In the genomic region with DNA sequence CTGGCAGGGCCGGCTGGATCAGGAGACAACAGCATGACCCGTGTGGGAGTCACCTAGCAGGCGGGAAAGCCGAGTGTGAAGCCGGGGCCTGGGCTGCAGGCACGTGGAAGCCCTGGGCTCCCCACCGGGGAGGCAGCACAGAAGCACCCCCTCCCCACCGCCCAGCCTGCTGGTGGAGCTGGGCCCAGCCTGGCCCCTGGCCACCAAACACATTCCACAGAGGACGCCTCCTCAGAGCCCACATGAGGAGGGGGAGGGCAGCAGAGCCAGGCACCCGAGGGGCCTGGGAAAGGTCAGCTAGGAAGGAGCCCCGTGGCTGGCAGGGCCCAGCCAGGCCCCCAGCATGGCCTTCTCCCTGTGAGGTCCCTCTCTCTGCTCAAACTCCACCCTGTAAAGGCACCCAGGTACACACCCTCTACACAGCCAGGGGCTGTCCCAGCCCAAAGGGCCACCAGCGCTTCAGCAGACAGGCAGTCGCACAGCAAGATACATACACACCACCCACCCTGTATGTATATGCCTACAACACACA, we compare ENCODE assay signal across 15 cellular contexts. TPM values are rescaled to one million over a fixed set of nuclear protein-coding genes. Genes with fewer than 3 reads are reported as not detected.
DNase-seq lines count a peak whose midpoint lies in the region; ATAC-seq and TF ChIP-seq lines count a peak whose summit lies in the region.
"Had no signal": no experiment of that assay in that cellular context is flagged by ENCODE, and none has a peak within 500 bp of the region (broad histone marks: within the 10 kb centered on the region; RNA-seq: fewer than 3 reads in every experiment).

No MANE protein-coding gene starts in this region.

- DNase-seq in C1 segment of cervical spinal cord (lab: John Stamatoyannopoulos, UW) = peak in 11 of 14 donors; percentile 4 to 70 (median 45)
- no peak for DNase-seq in mammary epithelial cell
- no peak for DNase-seq in prostate gland (ENCODE audit: low spot score)
- DNase-seq in HT-29 (ENCODE audit: low spot score) = no peak
- no peak for DNase-seq in GM19238 (ENCODE audit: insufficient read length, low spot score)
- DNase-seq in NCI-H69 (lab: John Stamatoyannopoulos, UW) = no peak
- DNase-seq: activated CD4-positive, alpha-beta T cell treated with anti-CD3 and anti-CD28 coated beads, Interleukin-2, amount 10 ng/mL, durations not matched to agents 7 days and 5 days; GM23248; NCI-H526 treated with DMSO at 0.1 percent for 48 hours; spleen; stimulated activated CD8-positive, alpha-beta memory T cell treated with anti-CD3 and anti-CD28 coated beads, Interleukin-4, amount 100 ng/mL, for 48 hours had no signal

- dilution Hi-C loops in mammary epithelial cell (cut with HindIII; ENCODE audit: low sequenced_read_pairs) = no loop called here

- CTCF ChIA-PET in mammary epithelial cell (lab: Charles Lee; ENCODE audit: low non-redundant PET) = no interaction called here

- TF ChIP-seq CTCF in mammary epithelial cell (conservative IDR thresholded peaks at IDR 0.05 in 1 of 2, IDR thresholded peaks at IDR 0.05 in 1 of 2; ENCODE audit: extremely low read depth in 1 of 2, insufficient read depth in 1 of 2, low read depth in 1 of 2, low read length in 2 of 2) (no peak), prostate gland (IDR thresholded peaks at IDR 0.05) (no peak)

- peaks cover 66% of the 10 kb centered on the region for H3K4me1 ChIP-seq in mammary epithelial cell (ENCODE audit: insufficient read depth, low read length)
- H3K4me1 ChIP-seq in iPS-20b (ENCODE audit: insufficient read depth, low read length) = peaks cover 10% of the 10 kb centered on the region; the same call in 1 of the 2 replicates
- H3K4me1 ChIP-seq in prostate gland (replicated peaks) = peaks cover 31% of the 10 kb centered on the region

- no peak for ATAC-seq in HG03280 (IDR thresholded peaks at IDR 0.05; ENCODE audit: unreplicated experiment)

- no peak for TF ChIP-seq POLR2A in prostate gland (IDR thresholded peaks at IDR 0.05)

- H2AFZ ChIP-seq in mammary epithelial cell (ENCODE audit: low read depth, low read length) = no peak overlapping the region
- H2AFZ ChIP-seq: GM23248 had no signal

- peaks cover 2% of the 10 kb centered on the region for H4K20me1 ChIP-seq in mammary epithelial cell (ENCODE audit: insufficient read depth, low read length)

- H3K27ac ChIP-seq in mammary epithelial cell (ENCODE audit: insufficient read depth, low read depth, low read length) (peak overlapping the region; percentile 41), iPS-20b (ENCODE audit: low read length) (no peak overlapping the region), prostate gland (peak overlapping the region; percentile 69 to 96)
- H3K27ac ChIP-seq: GM23248 had no signal

- H3K36me3 ChIP-seq in mammary epithelial cell (ENCODE audit: insufficient read depth, low read length) (no peaks in the 10 kb centered on the region), iPS-20b (ENCODE audit: insufficient read depth, low read depth, low read length) (peaks cover 54% of the 10 kb centered on the region), prostate gland (no peaks in the 10 kb centered on the region)

- H3K9me3 ChIP-seq in mammary epithelial cell (replicated peaks; ENCODE audit: insufficient read depth, low read length) (no peaks in the 10 kb centered on the region), iPS-20b (ENCODE audit: insufficient read depth, low read depth, low read length) (no peaks in the 10 kb centered on the region), prostate gland (no peaks in the 10 kb centered on the region)
- H3K9me3 ChIP-seq: spleen had no signal

- BruUV-seq in mammary epithelial cell (replicated peaks; lab: Mats Ljungman, UMichigan) = no TSS peak

- H3K4me2 ChIP-seq in mammary epithelial cell (ENCODE audit: insufficient read depth, low read depth, low read length) = peak overlapping the region; percentile 86

- H3K9ac ChIP-seq in mammary epithelial cell (ENCODE audit: insufficient read depth, low read length) = no peak overlapping the region
- peak overlapping the region; percentile 30; the same call in 1 of the 2 replicates for H3K9ac ChIP-seq in iPS-20b (ENCODE audit: low read depth, low read length)
- H3K9ac ChIP-seq: GM23248 had no signal

- peak overlapping the region in 1 of 3 experiments; percentile 67 for H3K4me3 ChIP-seq in mammary epithelial cell (replicated peaks in 1 of 3; ENCODE audit: insufficient read depth in 1 of 3, low read depth in 2 of 3, low read length in 3 of 3)
- no peak overlapping the region for H3K4me3 ChIP-seq in iPS-20b (ENCODE audit: low read length)
- no peak overlapping the region for H3K4me3 ChIP-seq in prostate gland
- H3K4me3 ChIP-seq: GM23248 had no signal

- WGBS in mammary epithelial cell (ENCODE audit: low coverage, missing lambda C conversion rate) = 29% methylated on average over 9 of the region's 13 CpGs
- WGBS in prostate gland = 25% methylated on average over 12 of the region's 13 CpGs

- intact Hi-C loops in mammary epithelial cell (cut with micrococcal nuclease) = no loop called here
- intact Hi-C loops in prostate gland (cut with DNase I) = no loop called here

- H3K27me3 ChIP-seq in mammary epithelial cell (ENCODE audit: insufficient read depth, low read length) = no peaks in the 10 kb centered on the region
- no peaks in the 10 kb centered on the region for H3K27me3 ChIP-seq in iPS-20b (ENCODE audit: insufficient read depth, low read length)
- no peaks in the 10 kb centered on the region for H3K27me3 ChIP-seq in prostate gland (replicated peaks; ENCODE audit: insufficient read depth)

- in situ Hi-C loops in mammary epithelial cell (cut with MboI; ENCODE audit: low sequenced_read_pairs in 2 of 2) = no loop called here

- H3K79me2 ChIP-seq in mammary epithelial cell (ENCODE audit: insufficient read depth, low read length) = peaks cover 96% of the 10 kb centered on the region

RNA-seq across cellular contexts. Expression of gene PLXNB1, which starts 4.5 kb away (rescaled TPM):
- total RNA-seq in mammary epithelial cell (100 to 1,000 TPM; 163 to 195 TPM), prostate gland (100 to 1,000 TPM; 115 to 182 TPM)
- polyA plus RNA-seq in mammary epithelial cell = 100 TPM
- polyA minus RNA-seq in mammary epithelial cell = 205 TPM
- 194 and 209 TPM in 2 replicates for total RNA-seq in HT-29 (2014; rRNA removed; shearing (Covaris generic))

RNA-seq across cellular contexts. Expression of gene CCDC51, which starts 14.6 kb away (rescaled TPM):
- total RNA-seq in mammary epithelial cell = 10 to 100 TPM; 25.6 to 27.3 TPM
- polyA plus RNA-seq in mammary epithelial cell = 46.3 TPM
- 13.6 TPM for polyA minus RNA-seq in mammary epithelial cell
- 10 to 100 TPM; 12.7 to 14.8 TPM for total RNA-seq in prostate gland
- total RNA-seq in HT-29 (2014; rRNA removed; shearing (Covaris generic)) = 19.1 and 24.3 TPM in 2 replicates

RNA-seq across cellular contexts. Expression of gene TMA7, which starts 14.7 kb away (rescaled TPM):
- total RNA-seq in mammary epithelial cell (100 to 1,000 TPM in 1 of 2 donors, 10 to 100 TPM in 1; 80.5 to 270 TPM), prostate gland (100 to 1,000 TPM; 310 to 446 TPM)
- 224 TPM for polyA plus RNA-seq in mammary epithelial cell
- 32.7 TPM for polyA minus RNA-seq in mammary epithelial cell
- total RNA-seq in HT-29 (2014; rRNA removed; shearing (Covaris generic)) = 173 and 180 TPM in 2 replicates

RNA-seq across cellular contexts. Expression of gene ATRIP, which starts 21.2 kb away (rescaled TPM):
- total RNA-seq in mammary epithelial cell = 10 to 100 TPM in 1 of 2 donors, 1 to 10 TPM in 1; 7.2 to 13.2 TPM
- polyA plus RNA-seq in mammary epithelial cell = 11.7 TPM
- polyA minus RNA-seq in mammary epithelial cell = 10.1 TPM
- 10 to 100 TPM in 1 of 2 donors, 1 to 10 TPM in 1; 7.7 to 16.5 TPM for total RNA-seq in prostate gland
- 6.7 and 7.7 TPM in 2 replicates for total RNA-seq in HT-29 (2014; rRNA removed; shearing (Covaris generic))

RNA-seq across cellular contexts. Expression of gene FBXW12, which starts 53.3 kb away (rescaled TPM):
- total RNA-seq in mammary epithelial cell = not detected
- not detected for polyA plus RNA-seq in mammary epithelial cell
- polyA minus RNA-seq in mammary epithelial cell = not detected
- under 1 TPM in 1 of 2 donors, not detected in 1; 0.68 TPM for total RNA-seq in prostate gland
- not detected in 2 replicates for total RNA-seq in HT-29 (2014; rRNA removed; shearing (Covaris generic))
- total RNA-seq: activated CD4-positive, alpha-beta T cell treated with anti-CD3 and anti-CD28 coated beads, Interleukin-2, amount 10 ng/mL, durations not matched to agents 7 days and 5 days; GM23248; lower leg skin; SK-MEL-5 had no signal
- polyA plus RNA-seq: GM23248, spleen had no signal

Comparison
In these comparisons a context has a peak if more than half of its experiments do, and no peak if none do; other contexts are left out.
1. DNase-seq: peak in C1 segment of cervical spinal cord (11 of 14); none in mammary epithelial cell (single experiment), prostate gland (single experiment), HT-29 (single experiment), GM19238 (single experiment) and NCI-H69 (single experiment).